ENCODE assay signal across 24 cellular contexts in genomic region chr2:161836664-161837063, GRCh38.
"Had no signal": no experiment of that assay in that cellular context is flagged by ENCODE, and none has a peak within 500 bp of the region (broad histone marks: within the 10 kb centered on the region; RNA-seq: fewer than 3 reads in every experiment).

No MANE protein-coding gene starts in this region.

- H3K4me3 Mint-ChIP-seq: naive thymus-derived CD8-positive, alpha-beta T cell; nephron; neural crest cell; stimulated activated effector memory CD8-positive, alpha-beta T cell treated with anti-CD3 and anti-CD28 coated beads, Interleukin-12 subunit alpha, Interleukin-12 subunit beta, amount 100 ng/mL, for 72 hours; stimulated activated naive CD8-positive, alpha-beta T cell treated with anti-CD3 and anti-CD28 coated beads, Interleukin-15, Interleukin-2, amounts not matched to agents 100 ng/mL and 50 ng/mL, for 24 hours had no signal

- H3K27ac Mint-ChIP-seq: nephron; stimulated activated effector memory CD8-positive, alpha-beta T cell treated with anti-CD3 and anti-CD28 coated beads, Interleukin-12 subunit alpha, Interleukin-12 subunit beta, amount 100 ng/mL, for 72 hours; stimulated activated naive CD8-positive, alpha-beta T cell treated with anti-CD3 and anti-CD28 coated beads, Interleukin-15, Interleukin-2, amounts not matched to agents 100 ng/mL and 50 ng/mL, for 24 hours had no signal

- DNase-seq: kidney glomerular epithelial cell; left cardiac atrium; lower lobe of right lung; mammary epithelial cell; mesenchymal stem cell; naive thymus-derived CD8-positive, alpha-beta T cell; nucleus accumbens; pancreas; posterior cingulate gyrus; retina; right cardiac atrium; sigmoid colon; small intestine; spleen; stimulated activated CD4-positive, alpha-beta T cell treated with anti-CD3 and anti-CD28 coated beads, Interleukin-4, amount 100 ng/mL, for 24 hours; stimulated activated naive CD4-positive, alpha-beta T cell; tibial artery; trophoblast cell; upper lobe of right lung had no signal

- H3K36me3 Mint-ChIP-seq: stimulated activated effector memory CD8-positive, alpha-beta T cell treated with anti-CD3 and anti-CD28 coated beads, Interleukin-12 subunit alpha, Interleukin-12 subunit beta, amount 100 ng/mL, for 72 hours had no signal

- H3K27me3 Mint-ChIP-seq: stimulated activated naive CD8-positive, alpha-beta T cell treated with anti-CD3 and anti-CD28 coated beads, Interleukin-15, Interleukin-2, amounts not matched to agents 100 ng/mL and 50 ng/mL, for 24 hours had no signal

- H3K4me1 Mint-ChIP-seq: naive thymus-derived CD8-positive, alpha-beta T cell; nephron; neural crest cell; stimulated activated effector memory CD8-positive, alpha-beta T cell treated with anti-CD3 and anti-CD28 coated beads, Interleukin-12 subunit alpha, Interleukin-12 subunit beta, amount 100 ng/mL, for 72 hours had no signal

- ATAC-seq: left cardiac atrium; left lobe of liver; lower lobe of right lung; naive thymus-derived CD8-positive, alpha-beta T cell; pancreas; right cardiac atrium; stimulated activated effector memory CD8-positive, alpha-beta T cell treated with anti-CD3 and anti-CD28 coated beads, Interleukin-12 subunit alpha, Interleukin-12 subunit beta, amount 100 ng/mL, for 72 hours; upper lobe of right lung had no signal
